ENCODE assay signal across 15 cellular contexts in the genomic region with DNA sequence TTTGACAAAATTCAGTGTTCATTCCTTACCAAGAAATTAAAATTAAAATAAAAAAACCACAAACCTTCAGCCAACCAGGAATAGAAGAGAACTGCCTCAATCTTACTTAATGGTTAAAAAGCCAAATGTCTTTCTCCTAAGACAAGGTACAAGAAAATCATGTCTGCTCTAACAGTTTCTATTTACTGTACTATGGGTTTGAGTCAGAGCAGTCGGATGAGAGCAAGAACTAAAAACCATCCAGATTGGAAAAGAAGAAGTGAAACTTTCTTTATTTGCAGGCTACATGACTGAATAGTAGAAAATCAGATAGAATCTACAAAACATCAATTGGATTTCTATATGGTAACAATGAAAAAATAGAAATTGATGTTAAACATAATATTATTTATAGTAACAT.
DNase-seq lines count a peak whose midpoint lies in the region; ATAC-seq, FAIRE-seq and TF ChIP-seq lines count a peak whose summit lies in the region.
"Had no signal": no experiment of that assay in that cellular context is flagged by ENCODE, and none has a peak within 500 bp of the region (broad histone marks: within the 10 kb centered on the region; RNA-seq: fewer than 3 reads in every experiment).

No MANE protein-coding gene starts in this region.

- peak; percentile 29 for DNase-seq in SKM-1 treated with dmso at 0.1 percent for 144 hours (lab: John Stamatoyannopoulos, UW; ENCODE audit: unreplicated experiment)
- DNase-seq in psoas muscle = no peak
- DNase-seq in NCI-H226 = no peak
- no peak for DNase-seq in testis
- no peak for DNase-seq in GM12892 (ENCODE audit: insufficient read length)
- DNase-seq: C1 segment of cervical spinal cord; effector memory CD8-positive, alpha-beta T cell; GDM1; Peyer's patch; stimulated activated CD8-positive, alpha-beta memory T cell treated with anti-CD3 and anti-CD28 coated beads, Interleukin-4, amount 100 ng/mL, for 48 hours had no signal

- no peak for FAIRE-seq in GM12892 (lab: Jason Lieb, UNC)
- FAIRE-seq: astrocyte had no signal

- H3K9me3 ChIP-seq in psoas muscle (no peaks in the 10 kb centered on the region), testis (no peaks in the 10 kb centered on the region)
- H3K9me3 ChIP-seq: Peyer's patch had no signal

- H3K27ac ChIP-seq in psoas muscle (no peak overlapping the region), testis (no peak overlapping the region)
- H3K27ac ChIP-seq: Peyer's patch had no signal

- H3K36me3 ChIP-seq in psoas muscle (ENCODE audit: insufficient read depth in 1 of 2, low read depth in 1 of 2) = no peaks in the 10 kb centered on the region
- H3K36me3 ChIP-seq in testis (ENCODE audit: low read depth, missing control alignments) = no peaks in the 10 kb centered on the region
- H3K36me3 ChIP-seq: Peyer's patch had no signal

- H3K27me3 ChIP-seq in psoas muscle (ENCODE audit: insufficient read depth in 3 of 3, low read length in 2 of 3) (no peaks in the 10 kb centered on the region), testis (no peaks in the 10 kb centered on the region)
- H3K27me3 ChIP-seq: Peyer's patch had no signal

- intact Hi-C loops in psoas muscle (cut with DNase I) (no loop called here), testis (cut with DNase I; ENCODE audit: low total_unique reads) (no loop called here)

- H3K4me3 ChIP-seq in psoas muscle (no peak overlapping the region), testis (no peak overlapping the region)
- H3K4me3 ChIP-seq: Peyer's patch had no signal

- TF ChIP-seq CTCF in psoas muscle (IDR thresholded peaks at IDR 0.05) (no peak), testis (IDR thresholded peaks at IDR 0.05) (no peak)

- H3K4me1 ChIP-seq in psoas muscle = peaks cover 6% of the 10 kb centered on the region
- H3K4me1 ChIP-seq in testis = peaks cover under 1% of the 10 kb centered on the region
- H3K4me1 ChIP-seq: Peyer's patch had no signal

- WGBS in psoas muscle, 3 donors = 87 to 97% (median 88%) methylated on average over 1 of the region's 1 CpG
- WGBS in testis, 2 donors = 88 to 92% methylated on average over 1 of the region's 1 CpG

- TF ChIP-seq POLR2A in testis (IDR thresholded peaks at IDR 0.05) (no peak), GM12892 (IDR thresholded peaks at IDR 0.05; ENCODE audit: low read depth, low read length) (no peak)

- peak; percentile 96 for ATAC-seq in GM18870 (IDR thresholded peaks at IDR 0.05; ENCODE audit: unreplicated experiment)
- ATAC-seq in GM21619 (IDR thresholded peaks at IDR 0.05; ENCODE audit: unreplicated experiment) = peak; percentile 93
- ATAC-seq in HG03135 (IDR thresholded peaks at IDR 0.05; ENCODE audit: unreplicated experiment) = peak; percentile 91
- ATAC-seq in psoas muscle = no peak
- ATAC-seq: effector memory CD8-positive, alpha-beta T cell; left lobe of liver had no signal

Comparison
In these comparisons a context has a peak if more than half of its experiments do, and no peak if none do; other contexts are left out.
1. ATAC-seq: peak in GM18870 (single experiment), GM21619 (single experiment) and HG03135 (single experiment); none in psoas muscle (0 of 4).